ENCODE assay signal across 9 cellular contexts in the genomic region with DNA sequence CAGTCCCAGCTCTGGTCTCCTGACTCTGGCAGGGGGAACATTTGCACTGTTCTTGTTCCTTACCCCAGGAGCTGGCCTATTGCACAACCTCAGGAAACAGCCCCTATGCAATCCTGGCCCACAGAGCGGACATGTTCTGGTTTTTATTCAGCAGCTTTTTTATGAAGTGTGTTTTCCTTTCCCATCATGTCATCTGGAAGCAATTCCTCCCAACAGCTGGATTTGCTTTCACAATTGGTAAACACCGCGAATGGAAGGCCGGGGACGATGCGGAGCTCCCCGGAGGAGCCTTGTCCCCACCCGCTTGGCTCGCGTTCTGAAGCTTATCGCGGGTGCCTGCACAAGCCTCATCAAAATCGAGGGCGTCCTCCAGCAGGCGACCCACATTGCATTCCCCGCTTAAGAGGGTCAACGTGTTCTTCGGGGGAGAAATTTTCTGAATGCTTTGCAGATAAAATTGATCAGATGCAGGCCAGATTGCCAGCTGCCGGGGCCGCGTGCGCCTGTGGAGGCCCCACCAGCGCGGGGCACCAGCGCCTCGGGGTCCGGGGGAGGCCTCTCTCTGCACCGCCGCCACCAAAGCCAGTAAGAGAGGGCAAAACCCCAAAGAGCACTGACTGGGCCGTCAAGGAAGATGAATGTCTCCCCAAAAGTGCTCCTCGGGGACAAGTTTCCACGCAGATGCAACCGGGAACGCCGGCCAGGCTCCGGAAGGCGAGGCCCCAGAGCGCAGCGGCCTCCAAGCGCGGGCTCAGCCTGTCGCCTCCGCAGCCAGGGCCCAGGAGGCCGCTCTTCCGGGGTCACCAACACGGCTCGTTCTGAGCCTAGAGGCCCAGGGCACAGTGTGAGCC.
DNase-seq lines count a peak whose midpoint lies in the region; ATAC-seq and TF ChIP-seq lines count a peak whose summit lies in the region.
"Had no signal": no experiment of that assay in that cellular context is flagged by ENCODE, and none has a peak within 500 bp of the region (broad histone marks: within the 10 kb centered on the region; RNA-seq: fewer than 3 reads in every experiment).

No MANE protein-coding gene starts in this region.

- no peak for ATAC-seq in GM18868 (IDR thresholded peaks at IDR 0.05; ENCODE audit: unreplicated experiment)
- no peak for ATAC-seq in HG02981 (IDR thresholded peaks at IDR 0.05; ENCODE audit: unreplicated experiment)
- ATAC-seq: GM12878 had no signal

- H3K9me2 ChIP-seq in hepatocyte (replicated peaks; ENCODE audit: insufficient read depth) = no peaks in the 10 kb centered on the region

- H3K27ac ChIP-seq in ascending aorta (peak overlapping the region; percentile 52 to 75), hepatocyte (peak overlapping the region; percentile 97), skin epidermis (peak overlapping the region in 20 of 21 experiments; percentile 40 to 85 (median 72))

- peak overlapping the region; percentile 70 for H3K4me2 ChIP-seq in hepatocyte

- H3K27me3 Mint-ChIP-seq in HFFc6 (ENCODE audit: insufficient read depth) = no peaks in the 10 kb centered on the region; the same call in 1 of the 2 replicates

- 56% methylated on average over 47 of the region's 47 CpGs for WGBS in hepatocyte (ENCODE audit: low lambda C conversion rate, missing lambda C conversion rate)

- H3K4me3 Mint-ChIP-seq in HFFc6 = no peak overlapping the region

- intact Hi-C loops in ascending aorta (cut with DNase I) = no loop called here

- peaks cover 19% of the 10 kb centered on the region for H3K9me3 Mint-ChIP-seq in HFFc6

- TF ChIP-seq CTCF in HFFc6 (IDR thresholded peaks at IDR 0.05) = no peak
- TF ChIP-seq CTCF in ascending aorta (IDR thresholded peaks at IDR 0.05) = no peak
- no peak for TF ChIP-seq CTCF in hepatocyte (IDR thresholded peaks at IDR 0.05; ENCODE audit: poor library complexity)

- H3K9me3 ChIP-seq in ascending aorta (no peaks in the 10 kb centered on the region), hepatocyte (ENCODE audit: low read depth) (no peaks in the 10 kb centered on the region)

- H3K4me1 ChIP-seq in ascending aorta (peaks cover 3 to 14% of the 10 kb centered on the region in 2 donors), hepatocyte (ENCODE audit: insufficient read depth) (peaks cover 50% of the 10 kb centered on the region)

- DNase-seq in HFFc6 (no peak), ascending aorta (ENCODE audit: low spot score in 2 of 2) (peak; percentile 63 to 88), hepatocyte (ENCODE audit: low spot score) (peak; percentile 76), NCI-H1417 (lab: John Stamatoyannopoulos, UW) (no peak), amniotic stem cell (lab: John Stamatoyannopoulos, UW) (no peak)

- H3K4me1 Mint-ChIP-seq in HFFc6 (ENCODE audit: low read depth) = peaks cover 34% of the 10 kb centered on the region

- no peaks in the 10 kb centered on the region for H3K79me2 ChIP-seq in hepatocyte

- no peaks in the 10 kb centered on the region for H4K20me1 ChIP-seq in hepatocyte (ENCODE audit: insufficient read depth, poor library complexity, severe bottlenecking)

- no peak overlapping the region for H2AFZ ChIP-seq in hepatocyte

- H3K27ac Mint-ChIP-seq in HFFc6 = peak overlapping the region; percentile 79

- no peaks in the 10 kb centered on the region for H3K36me3 ChIP-seq in ascending aorta
- H3K36me3 ChIP-seq in hepatocyte (replicated peaks; ENCODE audit: insufficient read depth, low read depth) = no peaks in the 10 kb centered on the region

- no peaks in the 10 kb centered on the region for H3K27me3 ChIP-seq in ascending aorta
- H3K27me3 ChIP-seq in hepatocyte = no peaks in the 10 kb centered on the region

- H3K4me3 ChIP-seq in ascending aorta (no peak overlapping the region), hepatocyte (no peak overlapping the region), skin epidermis (no peak overlapping the region)
- H3K4me3 ChIP-seq: GM12878 had no signal

- H3K36me3 Mint-ChIP-seq in HFFc6 (ENCODE audit: low read depth) = peaks cover 22% of the 10 kb centered on the region

Comparison
In these comparisons a context has a peak if more than half of its experiments do, and no peak if none do; other contexts are left out.
1. DNase-seq: peak in ascending aorta (2 of 2) and hepatocyte (single experiment); none in HFFc6 (single experiment), NCI-H1417 (0 of 3) and amniotic stem cell (single experiment).
2. Peak in every context shown above with its lines, with median percentiles within 50 percentile points of each other: H3K27ac ChIP-seq.